Comparison of ENCODE assay signal across 20 cellular contexts in the genomic region with DNA sequence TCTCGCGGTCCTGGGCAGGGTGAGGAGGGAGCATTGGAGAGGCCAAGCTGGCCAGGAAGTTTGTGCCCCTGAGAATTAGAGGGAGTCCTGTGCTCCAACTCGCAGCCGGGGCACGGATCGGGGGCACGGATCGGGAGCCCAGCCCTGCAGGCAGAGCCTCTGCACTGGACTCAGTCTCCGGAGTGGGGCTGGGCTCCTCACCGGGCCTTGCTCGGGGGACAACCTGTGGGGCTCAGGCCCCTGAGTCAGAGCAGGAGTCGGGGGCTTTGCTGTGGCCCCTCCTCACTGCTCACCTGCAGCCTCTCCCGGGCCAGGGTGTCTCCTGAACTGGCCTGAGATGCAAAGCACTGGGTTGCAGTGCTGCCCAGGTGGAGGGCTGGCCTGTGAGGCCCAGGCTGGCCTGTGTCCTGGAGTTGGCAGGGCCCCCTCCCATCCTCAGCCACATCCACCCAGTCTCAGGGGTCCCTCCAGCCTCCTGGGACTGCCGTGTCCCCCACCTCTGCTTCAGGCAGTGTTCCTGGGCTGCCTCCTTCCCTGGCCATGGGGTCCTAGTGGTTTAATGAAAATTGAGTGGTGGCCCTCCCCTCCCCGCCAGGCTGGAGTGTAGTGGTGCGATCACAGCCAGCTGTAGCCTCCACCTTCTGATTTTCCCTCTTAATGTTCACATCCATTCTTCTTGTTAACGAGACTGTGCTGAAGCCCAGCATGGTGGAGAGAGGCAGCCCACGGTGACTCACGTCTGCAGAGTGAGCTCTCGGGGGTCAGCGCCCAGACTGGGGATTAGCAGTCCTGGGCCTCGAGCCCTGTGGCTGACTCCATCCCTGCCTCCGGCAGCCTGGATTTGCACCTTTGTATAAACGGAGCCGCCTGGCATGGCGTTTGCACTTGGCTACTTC. TPM values are rescaled to one million over a fixed set of nuclear protein-coding genes. Genes with fewer than 3 reads are reported as not detected.
A peak's percentile ranks its signal among the peaks of the same experiment; 100 is the strongest.
DNase-seq lines count a peak whose midpoint lies in the region; ATAC-seq and TF ChIP-seq lines count a peak whose summit lies in the region.
"Had no signal": no experiment of that assay in that cellular context is flagged by ENCODE, and none has a peak within 500 bp of the region (broad histone marks: within the 10 kb centered on the region; RNA-seq: fewer than 3 reads in every experiment).

No MANE protein-coding gene starts in this region.

- DNase-seq in activated CD8-positive, alpha-beta T cell treated with anti-CD3 and anti-CD28 coated beads for 36 hours = peak; percentile 3
- DNase-seq in activated CD8-positive, alpha-beta T cell treated with anti-CD3 and anti-CD28 coated beads, Interleukin-2, amount 10 ng/mL, durations not matched to agents 7 days and 5 days = no peak
- DNase-seq in amniotic epithelial cell (ENCODE audit: low read depth) (peak; percentile 84), hepatocyte (ENCODE audit: low spot score) (peak; percentile 55), NCI-H510A treated with DMSO at 0.1 percent for 48 hours (lab: John Stamatoyannopoulos, UW) (no peak)
- DNase-seq: 8988T; activated CD4-positive, alpha-beta T cell treated with anti-CD3 and anti-CD28 coated beads, Interleukin-2, amount 50 U/mL, for 1 hour; activated CD8-positive, alpha-beta memory T cell treated with anti-CD3 and anti-CD28 coated beads, Interleukin-2, amount 50 U/mL, for 48 hours; activated effector memory CD4-positive, alpha-beta T cell treated with Interleukin-2 at 50 U/mL for 16 hours; dorsolateral prefrontal cortex; NCI-H146; NCI-H2171 treated with DMSO at 0.1 percent for 48 hours; stimulated activated CD4-positive, alpha-beta T cell treated with anti-CD3 and anti-CD28 coated beads, Interleukin-4, amount 100 ng/mL, for 4 hours had no signal

- H3K27ac ChIP-seq in hepatocyte (no peak overlapping the region), skeletal muscle tissue (ENCODE audit: low read depth, low read length) (peak overlapping the region; percentile 90)
- H3K27ac ChIP-seq: dorsolateral prefrontal cortex, VCaP had no signal

- no peak overlapping the region for H3K27ac Mint-ChIP-seq in activated CD8-positive, alpha-beta T cell treated with anti-CD3 and anti-CD28 coated beads for 36 hours
- no peak overlapping the region for H3K27ac Mint-ChIP-seq in activated CD8-positive, alpha-beta T cell treated with anti-CD3 and anti-CD28 coated beads, Interleukin-2, amount 10 ng/mL, durations not matched to agents 7 days and 5 days
- H3K27ac Mint-ChIP-seq: nephron had no signal

- peaks cover 3% of the 10 kb centered on the region for H4K20me1 ChIP-seq in hepatocyte (ENCODE audit: insufficient read depth, poor library complexity, severe bottlenecking)

- no peaks in the 10 kb centered on the region for H3K27me3 ChIP-seq in hepatocyte
- H3K27me3 ChIP-seq in skeletal muscle tissue (ENCODE audit: control insufficient read depth in 3 of 3, insufficient read depth in 3 of 3, low read length in 3 of 3) = no peaks in the 10 kb centered on the region
- H3K27me3 ChIP-seq: dorsolateral prefrontal cortex had no signal

- no peak for TF ChIP-seq CTCF in activated CD8-positive, alpha-beta T cell treated with anti-CD3 and anti-CD28 coated beads for 36 hours (IDR thresholded peaks at IDR 0.05)
- no peak for TF ChIP-seq CTCF in hepatocyte (IDR thresholded peaks at IDR 0.05; ENCODE audit: poor library complexity)

- intact Hi-C loops in activated CD8-positive, alpha-beta T cell treated with anti-CD3 and anti-CD28 coated beads for 36 hours (cut with micrococcal nuclease) = no loop called here

- CTCF ChIA-PET in activated CD8-positive, alpha-beta T cell treated with anti-CD3 and anti-CD28 coated beads for 36 hours (lab: Charles Lee) = no interaction called here
- CTCF ChIA-PET in activated CD8-positive, alpha-beta T cell treated with anti-CD3 and anti-CD28 coated beads, Interleukin-2, amount 10 ng/mL, durations not matched to agents 7 days and 5 days (lab: Charles Lee) = no interaction called here

- no peak overlapping the region for H3K4me2 ChIP-seq in hepatocyte

- WGBS in hepatocyte (ENCODE audit: low lambda C conversion rate, missing lambda C conversion rate) = 78% methylated on average over 26 of the region's 26 CpGs

- no peaks in the 10 kb centered on the region for H3K9me2 ChIP-seq in hepatocyte (replicated peaks; ENCODE audit: insufficient read depth)

- H3K4me1 ChIP-seq in hepatocyte (ENCODE audit: insufficient read depth) = peaks cover 5% of the 10 kb centered on the region
- peaks cover 53 to 73% (median 72%) of the 10 kb centered on the region in 3 donors for H3K4me1 ChIP-seq in skeletal muscle tissue (ENCODE audit: control insufficient read depth in 3 of 3, insufficient read depth in 3 of 3, low read length in 3 of 3)

- no peaks in the 10 kb centered on the region for H3K9me3 Mint-ChIP-seq in activated CD8-positive, alpha-beta T cell treated with anti-CD3 and anti-CD28 coated beads for 36 hours
- H3K9me3 Mint-ChIP-seq in activated CD8-positive, alpha-beta T cell treated with anti-CD3 and anti-CD28 coated beads, Interleukin-2, amount 10 ng/mL, durations not matched to agents 7 days and 5 days (ENCODE audit: insufficient read depth) = no peaks in the 10 kb centered on the region
- H3K9me3 Mint-ChIP-seq: central memory CD8-positive, alpha-beta T cell; nephron had no signal

- H3K36me3 ChIP-seq in hepatocyte (replicated peaks; ENCODE audit: insufficient read depth, low read depth) (no peaks in the 10 kb centered on the region), skeletal muscle tissue (ENCODE audit: control insufficient read depth in 3 of 3, insufficient read depth in 3 of 3, low read length in 3 of 3) (peaks cover 23 to 30% (median 27%) of the 10 kb centered on the region in 3 donors)

- H3K4me3 ChIP-seq in hepatocyte (no peak overlapping the region), skeletal muscle tissue (ENCODE audit: low read length in 3 of 3) (peak overlapping the region in 2 of 3 donors; percentile 25 to 61)
- H3K4me3 ChIP-seq: dorsolateral prefrontal cortex had no signal

- ATAC-seq in activated CD8-positive, alpha-beta T cell treated with anti-CD3 and anti-CD28 coated beads for 36 hours = no peak
- no peak for ATAC-seq in activated CD8-positive, alpha-beta T cell treated with anti-CD3 and anti-CD28 coated beads, Interleukin-2, amount 10 ng/mL, durations not matched to agents 7 days and 5 days
- ATAC-seq in GM18519 (IDR thresholded peaks at IDR 0.05; ENCODE audit: low FRiP score, unreplicated experiment) (no peak), GM18858 (IDR thresholded peaks at IDR 0.05; ENCODE audit: unreplicated experiment) (no peak)
- ATAC-seq: HCT116 had no signal

- no peak overlapping the region for H2AFZ ChIP-seq in hepatocyte

- peaks cover 28% of the 10 kb centered on the region for H3K79me2 ChIP-seq in hepatocyte

- H3K36me3 Mint-ChIP-seq in activated CD8-positive, alpha-beta T cell treated with anti-CD3 and anti-CD28 coated beads for 36 hours (ENCODE audit: low read depth) = no peaks in the 10 kb centered on the region
- peaks cover 4% of the 10 kb centered on the region for H3K36me3 Mint-ChIP-seq in activated CD8-positive, alpha-beta T cell treated with anti-CD3 and anti-CD28 coated beads, Interleukin-2, amount 10 ng/mL, durations not matched to agents 7 days and 5 days (ENCODE audit: low read depth)

- no peak overlapping the region for H3K4me3 Mint-ChIP-seq in activated CD8-positive, alpha-beta T cell treated with anti-CD3 and anti-CD28 coated beads for 36 hours
- no peak overlapping the region for H3K4me3 Mint-ChIP-seq in activated CD8-positive, alpha-beta T cell treated with anti-CD3 and anti-CD28 coated beads, Interleukin-2, amount 10 ng/mL, durations not matched to agents 7 days and 5 days
- H3K4me3 Mint-ChIP-seq: central memory CD8-positive, alpha-beta T cell had no signal

- H3K9me3 ChIP-seq in hepatocyte (ENCODE audit: low read depth) = no peaks in the 10 kb centered on the region
- no peaks in the 10 kb centered on the region for H3K9me3 ChIP-seq in skeletal muscle tissue (ENCODE audit: control insufficient read depth in 3 of 3, low read length in 3 of 3)

- peak overlapping the region; percentile 45 to 85 (median 65) for H3K9ac ChIP-seq in skeletal muscle tissue (ENCODE audit: low read depth in 1 of 3, low read length in 3 of 3)

- no peaks in the 10 kb centered on the region for H3K27me3 Mint-ChIP-seq in activated CD8-positive, alpha-beta T cell treated with anti-CD3 and anti-CD28 coated beads for 36 hours
- H3K27me3 Mint-ChIP-seq in activated CD8-positive, alpha-beta T cell treated with anti-CD3 and anti-CD28 coated beads, Interleukin-2, amount 10 ng/mL, durations not matched to agents 7 days and 5 days (ENCODE audit: low read depth) = no peaks in the 10 kb centered on the region
- H3K27me3 Mint-ChIP-seq: central memory CD8-positive, alpha-beta T cell had no signal

- POLR2A ChIA-PET in activated CD8-positive, alpha-beta T cell treated with anti-CD3 and anti-CD28 coated beads for 36 hours (lab: Charles Lee) = interaction anchor here (0.6 to 8.4 kb wide), 2 partner anchors 8 to 782 kb away, joined by 3 to 46 read pairs; a partner anchor contains a TSS
- POLR2A ChIA-PET in activated CD8-positive, alpha-beta T cell treated with anti-CD3 and anti-CD28 coated beads, Interleukin-2, amount 10 ng/mL, durations not matched to agents 7 days and 5 days (lab: Charles Lee) = no interaction called here

- H3K4me1 Mint-ChIP-seq in activated CD8-positive, alpha-beta T cell treated with anti-CD3 and anti-CD28 coated beads for 36 hours (ENCODE audit: low read depth) = peaks cover 5% of the 10 kb centered on the region
- H3K4me1 Mint-ChIP-seq in activated CD8-positive, alpha-beta T cell treated with anti-CD3 and anti-CD28 coated beads, Interleukin-2, amount 10 ng/mL, durations not matched to agents 7 days and 5 days (ENCODE audit: low read depth) = peaks cover 12% of the 10 kb centered on the region
- H3K4me1 Mint-ChIP-seq: central memory CD8-positive, alpha-beta T cell had no signal

RNA-seq across cellular contexts. Expression of a gene that starts 6.6 kb away (rescaled TPM):
- total RNA-seq in activated CD8-positive, alpha-beta T cell treated with anti-CD3 and anti-CD28 coated beads for 36 hours = 10 to 100 TPM; 40.1 to 41.3 TPM
- 10 to 100 TPM; 49.3 to 50.7 TPM for total RNA-seq in activated CD8-positive, alpha-beta T cell treated with anti-CD3 and anti-CD28 coated beads, Interleukin-2, amount 10 ng/mL, durations not matched to agents 7 days and 5 days
- total RNA-seq in hepatocyte (34.8 and 47.5 TPM in 2 replicates), skeletal muscle tissue (49.6 TPM)
- polyA plus RNA-seq in hepatocyte = 75.3 and 121 TPM in 2 replicates

RNA-seq across cellular contexts. Expression of a gene that starts 10.0 kb away (rescaled TPM):
- 1 to 10 TPM; 3.3 to 4.0 TPM for total RNA-seq in activated CD8-positive, alpha-beta T cell treated with anti-CD3 and anti-CD28 coated beads for 36 hours
- 1 to 10 TPM; 1.7 to 2.0 TPM for total RNA-seq in activated CD8-positive, alpha-beta T cell treated with anti-CD3 and anti-CD28 coated beads, Interleukin-2, amount 10 ng/mL, durations not matched to agents 7 days and 5 days
- total RNA-seq in hepatocyte (48.0 and 73.4 TPM in 2 replicates), skeletal muscle tissue (17.2 TPM)
- polyA plus RNA-seq in hepatocyte = 136 and 184 TPM in 2 replicates

RNA-seq across cellular contexts. Expression of a gene that starts 22.0 kb away (rescaled TPM):
- 1 to 10 TPM; 2.8 to 3.6 TPM for total RNA-seq in activated CD8-positive, alpha-beta T cell treated with anti-CD3 and anti-CD28 coated beads for 36 hours
- 1 to 10 TPM; 7.5 to 9.3 TPM for total RNA-seq in activated CD8-positive, alpha-beta T cell treated with anti-CD3 and anti-CD28 coated beads, Interleukin-2, amount 10 ng/mL, durations not matched to agents 7 days and 5 days
- total RNA-seq in hepatocyte (0.96 and 2.1 TPM in 2 replicates), skeletal muscle tissue (not detected)
- 6.0 and 8.8 TPM in 2 replicates for polyA plus RNA-seq in hepatocyte

RNA-seq across cellular contexts. Expression of a gene that starts 36.9 kb away (rescaled TPM):
- 10 to 100 TPM; 29.4 to 32.0 TPM for total RNA-seq in activated CD8-positive, alpha-beta T cell treated with anti-CD3 and anti-CD28 coated beads for 36 hours
- 10 to 100 TPM; 35.4 to 39.5 TPM for total RNA-seq in activated CD8-positive, alpha-beta T cell treated with anti-CD3 and anti-CD28 coated beads, Interleukin-2, amount 10 ng/mL, durations not matched to agents 7 days and 5 days
- total RNA-seq in hepatocyte (7.5 and 10.1 TPM in 2 replicates), skeletal muscle tissue (8.4 TPM)
- polyA plus RNA-seq in hepatocyte = 15.3 and 21.3 TPM in 2 replicates

RNA-seq across cellular contexts. Expression of a gene that starts 47.3 kb away (rescaled TPM):
- total RNA-seq in activated CD8-positive, alpha-beta T cell treated with anti-CD3 and anti-CD28 coated beads for 36 hours = 100 to 1,000 TPM; 111 to 113 TPM
- total RNA-seq in activated CD8-positive, alpha-beta T cell treated with anti-CD3 and anti-CD28 coated beads, Interleukin-2, amount 10 ng/mL, durations not matched to agents 7 days and 5 days = 100 to 1,000 TPM; 123 to 129 TPM
- total RNA-seq in hepatocyte (75.7 and 85.0 TPM in 2 replicates), skeletal muscle tissue (40.2 TPM)
- 192 and 203 TPM in 2 replicates for polyA plus RNA-seq in hepatocyte

Comparison
In these comparisons a context has a peak if more than half of its experiments do, and no peak if none do; other contexts are left out.
1. DNase-seq: peak in activated CD8-positive, alpha-beta T cell treated with anti-CD3 and anti-CD28 coated beads for 36 hours (single experiment), amniotic epithelial cell (single experiment) and hepatocyte (single experiment); none in activated CD8-positive, alpha-beta T cell treated with anti-CD3 and anti-CD28 coated beads, Interleukin-2, amount 10 ng/mL, durations not matched to agents 7 days and 5 days (single experiment) and NCI-H510A treated with DMSO at 0.1 percent for 48 hours (single experiment).